Comparison of ENCODE assay signal across 8 cellular contexts in genomic region chr1:23166854-23167253, GRCh38. TPM values are rescaled to one million over a fixed set of nuclear protein-coding genes. Genes with fewer than 3 reads are reported as not detected.
DNase-seq lines count a peak whose midpoint lies in the region; ATAC-seq, FAIRE-seq and TF ChIP-seq lines count a peak whose summit lies in the region.

No MANE protein-coding gene starts in this region.

- peaks cover 5% of the 10 kb centered on the region for H3K27me3 Mint-ChIP-seq in activated CD4-positive, alpha-beta T cell treated with anti-CD3 and anti-CD28 coated beads, Interleukin-2, amount 10 ng/mL, durations not matched to agents 7 days and 5 days
- no peaks in the 10 kb centered on the region for H3K27me3 Mint-ChIP-seq in astrocyte (ENCODE audit: low read depth, unreplicated experiment)

- H3K4me1 ChIP-seq in astrocyte (ENCODE audit: insufficient read depth, low read length) (peaks cover 28% of the 10 kb centered on the region), HepG2 (ENCODE audit: insufficient read depth, low read length) (peaks cover 57% of the 10 kb centered on the region), thyroid gland (peaks cover 11 to 28% of the 10 kb centered on the region in 2 donors)

- H2AFZ ChIP-seq in astrocyte (ENCODE audit: low read depth, low read length) (no peak overlapping the region), HepG2 (ENCODE audit: low read length) (no peak overlapping the region)

- H3K79me2 ChIP-seq in astrocyte (ENCODE audit: insufficient read depth, low read length) (peaks cover 62% of the 10 kb centered on the region), HepG2 (ENCODE audit: insufficient read depth, low read length) (peaks cover 54% of the 10 kb centered on the region)

- H3K27ac Mint-ChIP-seq in activated CD4-positive, alpha-beta T cell treated with anti-CD3 and anti-CD28 coated beads, Interleukin-2, amount 10 ng/mL, durations not matched to agents 7 days and 5 days = no peak overlapping the region
- H3K27ac Mint-ChIP-seq in astrocyte (ENCODE audit: unreplicated experiment) = peak overlapping the region; percentile 85

- in situ Hi-C loops in HepG2 (cut with HindIII; ENCODE audit: extremely low pct_ligation_motif_present, low pct_unique_long_range_greater_than_20kb) = no loop called here

- H3K4me1 Mint-ChIP-seq in activated CD4-positive, alpha-beta T cell treated with anti-CD3 and anti-CD28 coated beads, Interleukin-2, amount 10 ng/mL, durations not matched to agents 7 days and 5 days = peaks cover 25% of the 10 kb centered on the region
- peaks cover 25% of the 10 kb centered on the region for H3K4me1 Mint-ChIP-seq in astrocyte (ENCODE audit: low read depth, unreplicated experiment)

- no peak for TF ChIP-seq POLR2A in HepG2 (IDR thresholded peaks at IDR 0.05; ENCODE audit: insufficient read depth in 1 of 2, low read depth in 2 of 2, low read length in 2 of 2)
- TF ChIP-seq POLR2A in thyroid gland (IDR thresholded peaks at IDR 0.05) = no peak

- H3K9ac ChIP-seq in astrocyte (ENCODE audit: low read length) (peak overlapping the region; percentile 100), HepG2 (ENCODE audit: insufficient read depth, low read depth, low read length) (peak overlapping the region; percentile 85)

- TF ChIP-seq EP300 in HepG2 (IDR thresholded peaks at IDR 0.05; ENCODE audit: low read depth in 2 of 2, low read length in 2 of 2) (no peak), HepG2 (CRISPR knock-in tag; IDR thresholded peaks at IDR 0.05; ENCODE audit: borderline replicate concordance) (no peak)

- FAIRE-seq in astrocyte (lab: Jason Lieb, UNC) = no peak
- FAIRE-seq in HepG2 (lab: Jason Lieb, UNC) = no peak

- peak overlapping the region; percentile 79 for H3K4me3 Mint-ChIP-seq in activated CD4-positive, alpha-beta T cell treated with anti-CD3 and anti-CD28 coated beads, Interleukin-2, amount 10 ng/mL, durations not matched to agents 7 days and 5 days
- H3K4me3 Mint-ChIP-seq in astrocyte (ENCODE audit: unreplicated experiment) = peak overlapping the region; percentile 97

- no peak for TF ChIP-seq RAD21 in HepG2 (CRISPR knock-in tag; IDR thresholded peaks at IDR 0.05)

- H3K36me3 ChIP-seq in astrocyte (ENCODE audit: insufficient read depth, low read length) (peaks cover 3% of the 10 kb centered on the region), HepG2 (replicated peaks in 1 of 2; ENCODE audit: control insufficient read depth in 1 of 2, insufficient read depth in 2 of 2, low read length in 2 of 2) (no peaks in the 10 kb centered on the region), thyroid gland (no peaks in the 10 kb centered on the region)

- POLR2A ChIA-PET in activated CD4-positive, alpha-beta T cell treated with anti-CD3 and anti-CD28 coated beads, Interleukin-2, amount 10 ng/mL, durations not matched to agents 7 days and 5 days (lab: Charles Lee) = no interaction called here
- POLR2A ChIA-PET in HepG2 (lab: Yijun Ruan, JAX) = interaction anchor here (0.9 to 2.1 kb wide), 3 partner anchors 11 to 52 kb away, joined by 3 to 5 read pairs (median 3); no protein-coding TSS in a partner anchor

- no TSS peak for BruUV-seq in HepG2 (replicated peaks; lab: Mats Ljungman, UMichigan)

- H4K20me1 ChIP-seq in astrocyte (ENCODE audit: insufficient read depth, low read length) (peaks cover 60% of the 10 kb centered on the region), HepG2 (ENCODE audit: insufficient read depth, low read length) (peaks cover 11% of the 10 kb centered on the region)

- H3K9me3 Mint-ChIP-seq in activated CD4-positive, alpha-beta T cell treated with anti-CD3 and anti-CD28 coated beads, Interleukin-2, amount 10 ng/mL, durations not matched to agents 7 days and 5 days = no peaks in the 10 kb centered on the region
- no peaks in the 10 kb centered on the region for H3K9me3 Mint-ChIP-seq in astrocyte (ENCODE audit: unreplicated experiment)

- H3K27ac ChIP-seq in astrocyte (ENCODE audit: low read depth, low read length) (peak overlapping the region; percentile 96), HepG2 (ENCODE audit: extremely low read length, insufficient read depth, low read length) (peak overlapping the region; percentile 86), thyroid gland (peak overlapping the region in 2 of 3 donors; percentile 66 to 81)

- TF ChIP-seq CTCF in astrocyte (IDR thresholded peaks at IDR 0.05; ENCODE audit: insufficient read depth, low read depth, low read length) (peak; percentile 1), HepG2 (CRISPR knock-in tag; IDR thresholded peaks at IDR 0.05) (no peak), thyroid gland (IDR thresholded peaks at IDR 0.05) (no peak)

- H3K27me3 ChIP-seq in astrocyte (ENCODE audit: insufficient read depth, low read length) = no peaks in the 10 kb centered on the region
- no peaks in the 10 kb centered on the region; a peak in 1 of 5 replicates for H3K27me3 ChIP-seq in HepG2 (ENCODE audit: control insufficient read depth in 1 of 2, insufficient read depth in 2 of 2, low read length in 2 of 2)
- H3K27me3 ChIP-seq in thyroid gland = no peaks in the 10 kb centered on the region

- H3K9me3 ChIP-seq in astrocyte (ENCODE audit: insufficient read depth, low read depth, low read length) (no peaks in the 10 kb centered on the region), HepG2 (ENCODE audit: low read length) (no peaks in the 10 kb centered on the region), thyroid gland (no peaks in the 10 kb centered on the region)

- DNase-seq in activated CD4-positive, alpha-beta T cell treated with anti-CD3 and anti-CD28 coated beads, Interleukin-2, amount 10 ng/mL, durations not matched to agents 7 days and 5 days = no peak
- no peak for DNase-seq in activated CD4-positive, alpha-beta T cell treated with anti-CD3 and anti-CD28 coated beads for 48 hours
- DNase-seq in astrocyte (ENCODE audit: low read depth) = no peak
- no peak for DNase-seq in HepG2 (ENCODE audit: low spot score)
- no peak for DNase-seq in thyroid gland
- DNase-seq in foreskin melanocyte = no peak
- no peak for DNase-seq in COR-L47 (lab: John Stamatoyannopoulos, UW)

- no peaks in the 10 kb centered on the region for H3K36me3 Mint-ChIP-seq in activated CD4-positive, alpha-beta T cell treated with anti-CD3 and anti-CD28 coated beads, Interleukin-2, amount 10 ng/mL, durations not matched to agents 7 days and 5 days (ENCODE audit: low read depth)
- H3K36me3 Mint-ChIP-seq in astrocyte (ENCODE audit: low read depth, unreplicated experiment) = peaks cover 2% of the 10 kb centered on the region

- H3K4me2 ChIP-seq in astrocyte (ENCODE audit: low read length) = peak overlapping the region; percentile 98
- peak overlapping the region; percentile 87 for H3K4me2 ChIP-seq in HepG2 (ENCODE audit: low read depth, low read length)

- intact Hi-C loops in HepG2 (cut with micrococcal nuclease; ENCODE audit: unreplicated experiment) (loop anchor here (1.0 kb wide), 1 partner anchor 52 kb away; no protein-coding TSS in a partner anchor), thyroid gland (cut with DNase I) (no loop called here)

- no peak for ATAC-seq in HepG2
- ATAC-seq in GM18870 (IDR thresholded peaks at IDR 0.05; ENCODE audit: unreplicated experiment) = no peak

- H3K4me3 ChIP-seq in astrocyte (ENCODE audit: insufficient read depth, low read depth, low read length) (peak overlapping the region; percentile 87), HepG2 (replicated peaks in 1 of 3; ENCODE audit: insufficient read depth in 1 of 3, low read depth in 2 of 3, low read length in 3 of 3) (peak overlapping the region; percentile 95 to 100 (median 96)), thyroid gland (replicated peaks in 1 of 3) (peak overlapping the region in 2 of 3 donors; percentile 57 to 98)

- CTCF ChIA-PET in activated CD4-positive, alpha-beta T cell treated with anti-CD3 and anti-CD28 coated beads, Interleukin-2, amount 10 ng/mL, durations not matched to agents 7 days and 5 days (lab: Charles Lee) = interaction anchor here (0.6 to 1.6 kb wide), 4 partner anchors 24 to 57 kb away, joined by 3 to 5 read pairs (median 4); no protein-coding TSS in a partner anchor
- CTCF ChIA-PET in HepG2 (lab: Yijun Ruan, JAX; ENCODE audit: low intra/inter-chr PET ratio, low total read pairs) = no interaction called here

RNA-seq across cellular contexts. Expression of gene LUZP1, which starts 1.8 kb away (rescaled TPM):
- total RNA-seq in activated CD4-positive, alpha-beta T cell treated with anti-CD3 and anti-CD28 coated beads, Interleukin-2, amount 10 ng/mL, durations not matched to agents 7 days and 5 days = 10 to 100 TPM; 16.9 to 17.5 TPM
- total RNA-seq in astrocyte (77.1 and 82.2 TPM in 2 replicates), HepG2 (2016; rRNA removed; fragmentation: Illumina TruSeq; extraction: Trizol) (12.7 and 21.5 TPM in 2 replicates), thyroid gland (10 to 100 TPM; 21.4 to 28.2 (median 25.0) TPM)
- total RNA-seq in HepG2 (2016; cell fraction: cytosol; rRNA removed; fragmentation: Illumina TruSeq; extraction: Trizol; ENCODE audit: low read depth) = 0.88 and 0.91 TPM in 2 replicates
- 12.1 and 20.0 TPM in 2 replicates for total RNA-seq in HepG2 (2016; cell fraction: insoluble cytoplasmic fraction; rRNA removed; fragmentation: Illumina TruSeq; extraction: Trizol)
- total RNA-seq in HepG2 (2016; cell fraction: membrane; rRNA removed; fragmentation: Illumina TruSeq; extraction: Trizol) = 3.4 and 4.5 TPM in 2 replicates
- 14.6 and 16.0 TPM in 2 replicates for total RNA-seq in HepG2 (2016; cell fraction: nucleus; rRNA removed; fragmentation: Illumina TruSeq; extraction: Trizol)
- 6.9 and 7.2 TPM in 2 replicates for polyA plus RNA-seq in HepG2 (2011; rRNA removed)
- polyA plus RNA-seq in HepG2 (2011; cell fraction: cytosol; rRNA removed) = 4.6 and 5.4 TPM in 2 replicates
- 10.9 and 11.8 TPM in 2 replicates for polyA plus RNA-seq in HepG2 (2011; cell fraction: nucleus; rRNA removed)
- 8.0 and 9.5 TPM in 2 replicates for polyA plus RNA-seq in HepG2 (2012)
- polyA plus RNA-seq in HepG2 (2016; cell fraction: cytosol; fragmentation: Illumina TruSeq; extraction: Trizol; ENCODE audit: low read depth) = 0.23 and 0.26 TPM in 2 replicates
- 8.6 and 8.9 TPM in 2 replicates for polyA plus RNA-seq in HepG2 (2016; cell fraction: insoluble cytoplasmic fraction; fragmentation: Illumina TruSeq; extraction: Trizol; ENCODE audit: low read depth)
- 0.73 and 0.81 TPM in 2 replicates for polyA plus RNA-seq in HepG2 (2016; cell fraction: membrane; fragmentation: Illumina TruSeq; extraction: Trizol; ENCODE audit: low read depth)
- polyA plus RNA-seq in HepG2 (2016; cell fraction: nucleus; fragmentation: Illumina TruSeq; extraction: Trizol; ENCODE audit: insufficient read depth, low read depth) = 11.6 and 14.4 TPM in 2 replicates
- polyA minus RNA-seq in HepG2 (2011; rRNA and poly(A)+ RNA removed; ENCODE audit: low replicate concordance) = 19.5 and 28.3 TPM in 2 replicates
- polyA minus RNA-seq in HepG2 (2011; cell fraction: cytosol; rRNA and poly(A)+ RNA removed) = 10.6 and 12.2 TPM in 2 replicates
- 25.2 and 28.5 TPM in 2 replicates for polyA minus RNA-seq in HepG2 (2011; cell fraction: nucleus; rRNA and poly(A)+ RNA removed)

RNA-seq across cellular contexts. Expression of gene HTR1D, which starts 50.4 kb away (rescaled TPM):
- total RNA-seq in activated CD4-positive, alpha-beta T cell treated with anti-CD3 and anti-CD28 coated beads, Interleukin-2, amount 10 ng/mL, durations not matched to agents 7 days and 5 days = not detected
- total RNA-seq in astrocyte (3.3 and 3.8 TPM in 2 replicates), HepG2 (2016; rRNA removed; fragmentation: Illumina TruSeq; extraction: Trizol) (0.04 and 0.25 TPM in 2 replicates), thyroid gland (not detected)
- total RNA-seq in HepG2 (2016; cell fraction: cytosol; rRNA removed; fragmentation: Illumina TruSeq; extraction: Trizol; ENCODE audit: low read depth) = not detected in 2 replicates
- 0.12 and 0.13 TPM in 2 replicates for total RNA-seq in HepG2 (2016; cell fraction: insoluble cytoplasmic fraction; rRNA removed; fragmentation: Illumina TruSeq; extraction: Trizol)
- 0.12 and 0.21 TPM in 2 replicates for total RNA-seq in HepG2 (2016; cell fraction: membrane; rRNA removed; fragmentation: Illumina TruSeq; extraction: Trizol)
- total RNA-seq in HepG2 (2016; cell fraction: nucleus; rRNA removed; fragmentation: Illumina TruSeq; extraction: Trizol) = not detected in 2 replicates
- polyA plus RNA-seq in HepG2 (2011; rRNA removed) = 0.07 and 0.29 TPM in 2 replicates
- polyA plus RNA-seq in HepG2 (2011; cell fraction: cytosol; rRNA removed) = 0.05 and 0.15 TPM in 2 replicates
- 0.08 and 0.10 TPM in 2 replicates for polyA plus RNA-seq in HepG2 (2011; cell fraction: nucleus; rRNA removed)
- 0.23 and 0.67 TPM in 2 replicates for polyA plus RNA-seq in HepG2 (2012)
- polyA plus RNA-seq in HepG2 (2016; cell fraction: cytosol; fragmentation: Illumina TruSeq; extraction: Trizol; ENCODE audit: low read depth) = 0.07 TPM in 1 of 2 replicates, not detected in the other
- polyA plus RNA-seq in HepG2 (2016; cell fraction: insoluble cytoplasmic fraction; fragmentation: Illumina TruSeq; extraction: Trizol; ENCODE audit: low read depth) = 0.22 and 0.25 TPM in 2 replicates
- 0.18 and 0.20 TPM in 2 replicates for polyA plus RNA-seq in HepG2 (2016; cell fraction: membrane; fragmentation: Illumina TruSeq; extraction: Trizol; ENCODE audit: low read depth)
- polyA plus RNA-seq in HepG2 (2016; cell fraction: nucleus; fragmentation: Illumina TruSeq; extraction: Trizol; ENCODE audit: insufficient read depth, low read depth) = 0.31 TPM in 2 replicates
- polyA minus RNA-seq in HepG2 (2011; rRNA and poly(A)+ RNA removed; ENCODE audit: low replicate concordance) = 0.16 and 17.0 TPM in 2 replicates
- not detected in 2 replicates for polyA minus RNA-seq in HepG2 (2011; cell fraction: cytosol; rRNA and poly(A)+ RNA removed)
- polyA minus RNA-seq in HepG2 (2011; cell fraction: nucleus; rRNA and poly(A)+ RNA removed) = 0.37 TPM in 1 of 2 replicates, not detected in the other
